Comparison of ENCODE assay signal across 10 cellular contexts in the genomic region with DNA sequence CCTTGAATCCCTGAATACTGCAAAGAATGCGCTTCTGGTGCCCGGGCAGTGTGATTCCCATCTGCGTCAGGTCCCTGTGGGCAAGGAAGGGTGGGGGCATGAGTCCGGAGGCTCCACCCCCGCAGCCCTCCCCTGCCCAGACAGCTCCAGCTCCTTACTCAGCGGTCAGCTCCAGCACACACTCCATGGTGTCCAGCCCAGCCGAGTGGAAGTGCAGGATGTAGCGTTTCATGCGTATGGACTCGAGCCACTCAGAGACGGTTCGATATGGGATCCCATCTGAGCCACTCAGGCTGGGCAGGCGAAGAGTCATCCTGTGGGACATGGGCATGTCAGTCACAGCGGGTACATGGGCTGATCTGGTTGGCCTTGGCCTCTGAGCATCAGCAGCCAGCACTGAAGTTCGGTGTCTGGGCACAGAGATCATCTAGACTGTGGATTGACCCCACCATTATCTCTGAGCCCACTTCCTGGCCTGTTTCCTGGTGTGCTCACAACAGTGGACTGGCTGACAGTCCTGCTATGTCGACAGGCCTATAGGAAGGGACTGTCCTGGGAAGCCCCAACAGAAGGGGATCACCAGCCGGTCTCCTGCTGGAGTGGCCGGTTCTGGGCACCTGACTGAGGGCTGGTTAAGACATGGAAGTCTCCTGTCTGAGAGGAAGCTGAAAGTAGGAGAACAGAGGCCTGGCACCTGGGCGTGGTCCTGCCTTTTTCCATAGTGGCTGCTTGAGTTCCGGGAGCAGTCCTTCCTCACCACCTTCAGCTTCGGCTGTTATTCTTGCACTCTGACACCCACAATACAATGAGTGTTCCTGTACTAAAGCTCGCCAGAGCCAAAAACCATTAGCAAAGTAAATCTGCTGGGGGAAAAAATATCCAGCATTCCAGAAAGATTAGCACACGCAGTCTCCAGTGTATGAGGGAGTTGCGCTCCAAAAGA. TPM values are rescaled to one million over a fixed set of nuclear protein-coding genes. Genes with fewer than 3 reads are reported as not detected.
DNase-seq lines count a peak whose midpoint lies in the region; ATAC-seq, FAIRE-seq and TF ChIP-seq lines count a peak whose summit lies in the region.
"Had no signal": no experiment of that assay in that cellular context is flagged by ENCODE, and none has a peak within 500 bp of the region (broad histone marks: within the 10 kb centered on the region; RNA-seq: fewer than 3 reads in every experiment).

No MANE protein-coding gene starts in this region.

- BruUV-seq in K562 (replicated peaks; lab: Mats Ljungman, UMichigan): no TSS peak

- no peak for TF ChIP-seq EP300 in K562 (IDR thresholded peaks at IDR 0.05; ENCODE audit: low read length)

- no peaks in the 10 kb centered on the region for H3K79me2 ChIP-seq in K562 (ENCODE audit: control insufficient read depth, insufficient read depth, low read length)

- H2AFZ ChIP-seq in K562 (ENCODE audit: low read depth, low read length): no peak overlapping the region

- POLR2A ChIA-PET in K562 (lab: Yijun Ruan, JAX): interaction anchor here (1.1 to 9.7 kb wide), 6 partner anchors 8 to 113 kb away, joined by 3 to 131 read pairs (median 8); a partner anchor contains a TSS

- H3K9me3 ChIP-seq in K562 (replicated peaks; ENCODE audit: control insufficient read depth, insufficient read depth, low read depth, low read length): no peaks in the 10 kb centered on the region

- H3K9me1 ChIP-seq in K562 (ENCODE audit: control insufficient read depth, insufficient read depth, low read length): peaks cover 8% of the 10 kb centered on the region

- TF ChIP-seq CTCF in K562 (IDR thresholded peaks at IDR 0.05 in 2 of 3, conservative IDR thresholded peaks at IDR 0.05 in 1 of 3; ENCODE audit: insufficient read depth in 2 of 3, low read depth in 1 of 3, low read length in 3 of 3): no peak

- TF ChIP-seq RAD21 in K562 (CRISPR knock-in tag; conservative IDR thresholded peaks at IDR 0.05 in 1 of 2, IDR thresholded peaks at IDR 0.05 in 1 of 2): no peak

- FAIRE-seq in K562 (lab: Jason Lieb, UNC): no peak

- H3K27me3 ChIP-seq in K562 (ENCODE audit: control insufficient read depth in 2 of 2, insufficient read depth in 2 of 2, low read length in 2 of 2): peaks cover 8 to 34% of the 10 kb centered on the region in 2 experiments; a peak in 4 of 5 replicates

- intact Hi-C loops in K562 (cut with micrococcal nuclease): no loop called here
- intact Hi-C loops in left ventricle myocardium superior (cut with micrococcal nuclease): no loop called here

- H3K4me2 ChIP-seq in K562 (ENCODE audit: insufficient read depth, low read length): no peak overlapping the region

- H4K20me1 ChIP-seq in K562 (replicated peaks; ENCODE audit: control insufficient read depth, insufficient read depth, low read length): peaks cover 32% of the 10 kb centered on the region

- H3K27ac ChIP-seq in K562 (ENCODE audit: extremely low read depth, low read depth, low read length): no peak overlapping the region

- in situ Hi-C loops in G401 (cut with HindIII; ENCODE audit: low sequenced_read_pairs) (no loop called here), K562 (cut with MboI) (no loop called here)

- WGBS in K562 (ENCODE audit: insufficient coverage, low coverage, missing lambda C conversion rate): 81% methylated on average over 24 of the region's 24 CpGs

- peaks cover 48% of the 10 kb centered on the region; the same call in 2 of the 3 replicates for H3K36me3 ChIP-seq in K562 (ENCODE audit: control insufficient read depth, insufficient read depth, low read length)

- peaks cover 0 to 22% of the 10 kb centered on the region in 2 experiments; a peak in 2 of 5 replicates for H3K4me1 ChIP-seq in K562 (replicated peaks in 1 of 2; ENCODE audit: control insufficient read depth in 2 of 2, insufficient read depth in 2 of 2, low read length in 2 of 2)

- peak overlapping the region in 1 of 2 experiments; percentile 45; a peak in 2 of 4 replicates for H3K9ac ChIP-seq in K562 (ENCODE audit: insufficient read depth in 1 of 2, low read depth in 2 of 2, low read length in 2 of 2)

- no peak overlapping the region for H3K4me3 ChIP-seq in K562

- CTCF ChIA-PET in K562 (lab: Yijun Ruan, JAX; ENCODE audit: low intra/inter-chr PET ratio): no interaction called here

- DNase-seq in G401 (ENCODE audit: low spot score): peak; percentile 53
- DNase-seq in K562 (ENCODE audit: extremely low read depth in 1 of 4, low spot score in 3 of 4): peak in 1 of 4 experiments; percentile 20
- DNase-seq in left ventricle myocardium superior: peak; percentile 80
- DNase-seq in renal cortical epithelial cell (ENCODE audit: low read depth): peak; percentile 64
- DNase-seq in NCI-H82 treated with DMSO at 0.1 percent for 48 hours (lab: John Stamatoyannopoulos, UW; ENCODE audit: unreplicated experiment): no peak
- DNase-seq: DND-41, nucleus accumbens had no signal

- ATAC-seq in K562: peak; percentile 2; the same call in 1 of the 3 replicates
- ATAC-seq in left ventricle myocardium superior: peak; percentile 76
- ATAC-seq in HG02588 (IDR thresholded peaks at IDR 0.05; ENCODE audit: unreplicated experiment): no peak
- no peak for ATAC-seq in HG03039 (IDR thresholded peaks at IDR 0.05; ENCODE audit: unreplicated experiment)
- no peak for ATAC-seq in GM18519 (IDR thresholded peaks at IDR 0.05; ENCODE audit: low FRiP score, unreplicated experiment)

- TF ChIP-seq POLR2A in K562 (conservative IDR thresholded peaks at IDR 0.05): 0 out of 2 replicates have a peak, but pooled peaks have one; percentile 30

RNA-seq across cellular contexts. Expression of a gene that starts 10.6 kb away (rescaled TPM):
- total RNA-seq in G401 (2014; rRNA removed; shearing (Covaris generic)): 25.0 and 33.5 TPM in 2 replicates
- total RNA-seq in K562 (2011; cell fraction: chromatin; rRNA removed; ENCODE audit: low replicate concordance): 38.7 and 99.5 TPM in 2 replicates
- 54.7 and 66.9 TPM in 2 replicates for total RNA-seq in K562 (2011; cell fraction: nucleolus; rRNA removed)
- 41.5 and 64.4 TPM in 2 replicates for total RNA-seq in K562 (2011; cell fraction: nucleoplasm; rRNA removed)
- total RNA-seq in K562 (2014; rRNA removed) (26.9 and 37.8 TPM in 2 replicates), K562 (2014; rRNA removed; fragmentation: Illumina TruSeq; extraction: Trizol) (9.2 and 11.5 TPM in 2 replicates), K562 (2015; rRNA removed; fragmentation: Illumina TruSeq; extraction: Trizol) (15.7 and 17.3 TPM in 2 replicates), K562 (2021) (114 and 130 TPM in 2 replicates), left ventricle myocardium superior (73.9 TPM), renal cortical epithelial cell (14.4 and 92.3 TPM in 2 replicates)
- polyA plus RNA-seq in K562 (2011; rRNA removed) (9.0 and 18.5 TPM in 2 replicates), K562 (2014; fragmentation: Illumina TruSeq; extraction: Trizol) (81.7 and 116 TPM in 2 replicates), K562 (2014; fragmentation: Nextera tagmentation; extraction: Ambion mirVana) (1 to 10 TPM; 1.8 to 3.1 TPM), K562 (2014; rRNA removed) (30.0 and 35.0 TPM in 2 replicates)
- polyA plus RNA-seq in K562 (2011; cell fraction: cytosol; rRNA removed): 15.7 and 26.2 TPM in 2 replicates
- 53.7 and 98.4 TPM in 2 replicates for polyA plus RNA-seq in K562 (2011; cell fraction: nucleus; rRNA removed)
- polyA plus RNA-seq in K562 (2012): 141 and 252 TPM in 2 replicates
- 8.3 and 9.5 TPM in 2 replicates for polyA minus RNA-seq in K562 (2011; rRNA and poly(A)+ RNA removed)
- polyA minus RNA-seq in K562 (2011; cell fraction: cytosol; rRNA and poly(A)+ RNA removed): 57.5 and 83.9 TPM in 2 replicates
- polyA minus RNA-seq in K562 (2011; cell fraction: nucleus; rRNA and poly(A)+ RNA removed): 35.4 and 38.0 TPM in 2 replicates

RNA-seq across cellular contexts. Expression of a gene that starts 16.9 kb away (rescaled TPM):
- not detected in 2 replicates for total RNA-seq in G401 (2014; rRNA removed; shearing (Covaris generic))
- 0.37 TPM in 1 of 2 replicates, not detected in the other for total RNA-seq in K562 (2011; cell fraction: chromatin; rRNA removed; ENCODE audit: low replicate concordance)
- 0.26 and 0.67 TPM in 2 replicates for total RNA-seq in K562 (2011; cell fraction: nucleolus; rRNA removed)
- total RNA-seq in K562 (2011; cell fraction: nucleoplasm; rRNA removed): 0.37 TPM in 1 of 2 replicates, not detected in the other
- total RNA-seq in K562 (2014; rRNA removed) (not detected in 2 replicates), K562 (2014; rRNA removed; fragmentation: Illumina TruSeq; extraction: Trizol) (not detected in 2 replicates), K562 (2015; rRNA removed; fragmentation: Illumina TruSeq; extraction: Trizol) (not detected in 2 replicates), K562 (2021) (0.22 and 0.25 TPM in 2 replicates), left ventricle myocardium superior (not detected), renal cortical epithelial cell (4.8 and 13.7 TPM in 2 replicates)
- polyA plus RNA-seq in K562 (2011; rRNA removed) (0.07 and 0.32 TPM in 2 replicates), K562 (2014; fragmentation: Illumina TruSeq; extraction: Trizol) (not detected in 2 replicates), K562 (2014; fragmentation: Nextera tagmentation; extraction: Ambion mirVana) (not detected), K562 (2014; rRNA removed) (0.05 and 0.57 TPM in 2 replicates)
- polyA plus RNA-seq in K562 (2011; cell fraction: cytosol; rRNA removed): 0.03 and 0.39 TPM in 2 replicates
- polyA plus RNA-seq in K562 (2011; cell fraction: nucleus; rRNA removed): 0.25 and 1.1 TPM in 2 replicates
- polyA plus RNA-seq in K562 (2012): 2.7 and 3.5 TPM in 2 replicates
- 0.14 TPM in 1 of 2 replicates, not detected in the other for polyA minus RNA-seq in K562 (2011; rRNA and poly(A)+ RNA removed)
- polyA minus RNA-seq in K562 (2011; cell fraction: cytosol; rRNA and poly(A)+ RNA removed): not detected in 2 replicates
- polyA minus RNA-seq in K562 (2011; cell fraction: nucleus; rRNA and poly(A)+ RNA removed): 0.54 TPM in 1 of 2 replicates, not detected in the other

RNA-seq across cellular contexts. Expression of a gene that starts 29.2 kb away (rescaled TPM):
- 0.06 and 0.31 TPM in 2 replicates for total RNA-seq in G401 (2014; rRNA removed; shearing (Covaris generic))
- 0.07 TPM in 1 of 2 replicates, not detected in the other for total RNA-seq in K562 (2011; cell fraction: chromatin; rRNA removed; ENCODE audit: low replicate concordance)
- total RNA-seq in K562 (2011; cell fraction: nucleolus; rRNA removed): not detected in 2 replicates
- not detected in 2 replicates for total RNA-seq in K562 (2011; cell fraction: nucleoplasm; rRNA removed)
- total RNA-seq in K562 (2014; rRNA removed): not detected in 2 replicates
- not detected in 2 replicates for total RNA-seq in K562 (2014; rRNA removed; fragmentation: Illumina TruSeq; extraction: Trizol)
- total RNA-seq in K562 (2015; rRNA removed; fragmentation: Illumina TruSeq; extraction: Trizol): not detected in 2 replicates
- 0.04 TPM in 2 replicates for total RNA-seq in K562 (2021)
- polyA plus RNA-seq in K562 (2011; rRNA removed): 0.03 and 0.11 TPM in 2 replicates
- polyA plus RNA-seq in K562 (2011; cell fraction: cytosol; rRNA removed): not detected in 2 replicates
- polyA plus RNA-seq in K562 (2011; cell fraction: nucleus; rRNA removed): 0.09 TPM in 1 of 2 replicates, not detected in the other
- polyA plus RNA-seq in K562 (2012): 0.03 TPM in 2 replicates
- not detected in 2 replicates for polyA plus RNA-seq in K562 (2014; fragmentation: Illumina TruSeq; extraction: Trizol)
- polyA plus RNA-seq in K562 (2014; fragmentation: Nextera tagmentation; extraction: Ambion mirVana): not detected
- not detected in 2 replicates for polyA plus RNA-seq in K562 (2014; rRNA removed)
- polyA minus RNA-seq in K562 (2011; rRNA and poly(A)+ RNA removed): not detected in 2 replicates
- polyA minus RNA-seq in K562 (2011; cell fraction: cytosol; rRNA and poly(A)+ RNA removed): 0.29 TPM in 1 of 2 replicates, not detected in the other
- polyA minus RNA-seq in K562 (2011; cell fraction: nucleus; rRNA and poly(A)+ RNA removed): 0.33 TPM in 1 of 2 replicates, not detected in the other
- 0.57 TPM for total RNA-seq in left ventricle myocardium superior
- total RNA-seq in renal cortical epithelial cell: 1.0 and 4.2 TPM in 2 replicates

RNA-seq across cellular contexts. Expression of a gene that starts 51.5 kb away (rescaled TPM):
- total RNA-seq in G401 (2014; rRNA removed; shearing (Covaris generic)): not detected in 2 replicates
- total RNA-seq in K562 (2011; cell fraction: chromatin; rRNA removed; ENCODE audit: low replicate concordance): 1.6 and 5.5 TPM in 2 replicates
- 1.0 and 1.1 TPM in 2 replicates for total RNA-seq in K562 (2011; cell fraction: nucleolus; rRNA removed)
- 0.88 and 3.2 TPM in 2 replicates for total RNA-seq in K562 (2011; cell fraction: nucleoplasm; rRNA removed)
- total RNA-seq in K562 (2014; rRNA removed) (not detected in 2 replicates), K562 (2014; rRNA removed; fragmentation: Illumina TruSeq; extraction: Trizol) (not detected in 2 replicates), K562 (2015; rRNA removed; fragmentation: Illumina TruSeq; extraction: Trizol) (not detected in 2 replicates), K562 (2021) (not detected in 2 replicates), left ventricle myocardium superior (not detected), renal cortical epithelial cell (not detected in 2 replicates)
- polyA plus RNA-seq in K562 (2011; rRNA removed) (0.08 TPM in 2 replicates), K562 (2014; fragmentation: Illumina TruSeq; extraction: Trizol) (not detected in 2 replicates), K562 (2014; fragmentation: Nextera tagmentation; extraction: Ambion mirVana) (not detected), K562 (2014; rRNA removed) (0.28 TPM in 1 of 2 replicates, not detected in the other)
- not detected in 2 replicates for polyA plus RNA-seq in K562 (2011; cell fraction: cytosol; rRNA removed)
- polyA plus RNA-seq in K562 (2011; cell fraction: nucleus; rRNA removed): 0.33 and 0.53 TPM in 2 replicates
- polyA plus RNA-seq in K562 (2012): 0.08 and 0.14 TPM in 2 replicates
- polyA minus RNA-seq in K562 (2011; rRNA and poly(A)+ RNA removed): 0.27 and 0.46 TPM in 2 replicates
- polyA minus RNA-seq in K562 (2011; cell fraction: cytosol; rRNA and poly(A)+ RNA removed): not detected in 2 replicates
- 0.54 and 0.67 TPM in 2 replicates for polyA minus RNA-seq in K562 (2011; cell fraction: nucleus; rRNA and poly(A)+ RNA removed)

Comparison
In these comparisons a context has a peak if more than half of its experiments do, and no peak if none do; other contexts are left out.
1. ATAC-seq: peak in K562 (single experiment) and left ventricle myocardium superior (single experiment); none in HG02588 (single experiment), HG03039 (single experiment) and GM18519 (single experiment).